Comparison of ENCODE assay signal across 22 cellular contexts in the genomic region with DNA sequence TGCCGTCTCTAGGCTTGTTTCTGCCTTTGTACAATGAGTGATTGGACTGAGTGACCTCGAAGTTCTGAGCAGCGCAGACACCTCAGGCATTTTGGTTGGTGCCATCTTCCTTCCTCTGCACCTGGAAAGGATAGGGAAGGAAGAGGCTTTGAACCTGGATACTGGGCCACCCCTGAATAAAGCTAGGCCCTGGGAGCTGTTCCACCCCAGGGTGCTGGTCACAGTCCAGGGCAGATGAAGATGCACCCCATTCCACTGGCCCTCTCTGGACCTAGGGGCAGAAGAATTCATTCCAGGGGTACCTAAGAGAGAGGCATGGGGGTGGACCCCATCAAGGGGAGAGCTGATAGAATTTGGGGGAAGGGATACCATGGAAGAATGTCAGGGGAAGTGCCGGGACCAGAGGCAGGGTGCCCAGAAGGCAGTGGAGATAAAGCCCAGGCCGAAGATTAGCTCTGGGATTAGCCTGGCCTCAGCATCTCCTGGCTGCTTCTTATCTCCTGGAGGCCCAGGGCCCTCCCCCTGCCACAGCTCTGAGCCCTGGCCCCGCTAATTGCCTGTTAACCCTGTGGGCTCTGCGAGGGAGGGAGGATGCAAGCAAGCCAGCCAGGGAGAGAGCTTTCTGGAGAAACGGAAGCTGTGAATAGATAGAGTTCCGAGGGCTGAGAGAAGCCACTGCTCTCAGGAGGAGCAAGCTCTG. TPM values are rescaled to one million over a fixed set of nuclear protein-coding genes. Genes with fewer than 3 reads are reported as not detected.
DNase-seq lines count a peak whose midpoint lies in the region; ATAC-seq lines count a peak whose summit lies in the region.
"Had no signal": no experiment of that assay in that cellular context is flagged by ENCODE, and none has a peak within 500 bp of the region (broad histone marks: within the 10 kb centered on the region; RNA-seq: fewer than 3 reads in every experiment).

No MANE protein-coding gene starts in this region.

- no peaks in the 10 kb centered on the region for H3K36me3 Mint-ChIP-seq in activated CD4-positive, alpha-beta T cell treated with anti-CD3 and anti-CD28 coated beads, Interleukin-2, amount 10 ng/mL, durations not matched to agents 24 days and 14 days (ENCODE audit: low read depth)
- H3K36me3 Mint-ChIP-seq: memory B cell had no signal

- H3K27ac ChIP-seq in mesendoderm (ENCODE audit: low read depth, low read length), result no peak overlapping the region
- H3K27ac ChIP-seq: dorsolateral prefrontal cortex, testis had no signal

- no peak overlapping the region for H4K8ac ChIP-seq in mesendoderm (ENCODE audit: low read depth, low read length)

- H2BK15ac ChIP-seq in mesendoderm (replicated peaks; ENCODE audit: low read depth), result no peak overlapping the region

- H3K4me1 ChIP-seq in mesendoderm (ENCODE audit: control insufficient read depth, low read depth, low read length), result peaks cover 11% of the 10 kb centered on the region

- no peak overlapping the region for H3K4me3 Mint-ChIP-seq in activated CD4-positive, alpha-beta T cell treated with anti-CD3 and anti-CD28 coated beads, Interleukin-2, amount 10 ng/mL, durations not matched to agents 24 days and 14 days
- H3K4me3 Mint-ChIP-seq: activated CD4-positive, alpha-beta T cell treated with anti-CD3 and anti-CD28 coated beads for 36 hours; activated naive CD8-positive, alpha-beta T cell treated with anti-CD3 and anti-CD28 coated beads, Interleukin-2, amount 50 U/mL, for 24 hours; memory B cell; naive thymus-derived CD8-positive, alpha-beta T cell; T-helper 2 cell treated with Interferon-gamma antibody and Interleukin-4, amounts not matched to agents 5 μg/mL and 100 μg/mL, for 36 hours had no signal

- no peak overlapping the region for H3K18ac ChIP-seq in mesendoderm (ENCODE audit: low read length)

- in situ Hi-C loops in KBM-7 (cut with MboI; ENCODE audit: low pct_unique_long_range_greater_than_20kb, low sequenced_read_pairs), result no loop called here

- no peaks in the 10 kb centered on the region for H3K79me1 ChIP-seq in mesendoderm (ENCODE audit: low read length)

- no peak overlapping the region for H2BK5ac ChIP-seq in mesendoderm (ENCODE audit: low read length)

- H3K9me3 Mint-ChIP-seq in activated CD4-positive, alpha-beta T cell treated with anti-CD3 and anti-CD28 coated beads, Interleukin-2, amount 10 ng/mL, durations not matched to agents 24 days and 14 days, result no peaks in the 10 kb centered on the region
- H3K9me3 Mint-ChIP-seq: activated naive CD8-positive, alpha-beta T cell treated with anti-CD3 and anti-CD28 coated beads, Interleukin-2, amount 50 U/mL, for 24 hours; activated T-helper 2 cell treated with anti-CD3 and anti-CD28 coated beads, Interferon-gamma antibody, Interleukin-2, Interleukin-4, amounts not matched to agents 10 μg/mL and 5 μg/mL and 100 μg/mL, durations not matched to agents 14 hours and 24 hours and 36 hours; memory B cell; T-helper 2 cell treated with Interferon-gamma antibody and Interleukin-4, amounts not matched to agents 5 μg/mL and 100 μg/mL, for 36 hours had no signal

- H3K56ac ChIP-seq in mesendoderm (ENCODE audit: low read length), result peak overlapping the region; percentile 66

- H3K27me3 ChIP-seq in mesendoderm (ENCODE audit: insufficient read depth, low read length, poor library complexity), result no peaks in the 10 kb centered on the region
- H3K27me3 ChIP-seq: testis had no signal

- H3K4me1 Mint-ChIP-seq in activated CD4-positive, alpha-beta T cell treated with anti-CD3 and anti-CD28 coated beads, Interleukin-2, amount 10 ng/mL, durations not matched to agents 24 days and 14 days, result peaks cover 8% of the 10 kb centered on the region

- no peak overlapping the region for H3K27ac Mint-ChIP-seq in activated CD4-positive, alpha-beta T cell treated with anti-CD3 and anti-CD28 coated beads, Interleukin-2, amount 10 ng/mL, durations not matched to agents 24 days and 14 days
- H3K27ac Mint-ChIP-seq: activated CD4-positive, alpha-beta T cell treated with anti-CD3 and anti-CD28 coated beads for 36 hours; activated naive CD8-positive, alpha-beta T cell treated with anti-CD3 and anti-CD28 coated beads, Interleukin-2, amount 50 U/mL, for 24 hours; activated T-helper 2 cell treated with anti-CD3 and anti-CD28 coated beads, Interferon-gamma antibody, Interleukin-2, Interleukin-4, amounts not matched to agents 10 μg/mL and 5 μg/mL and 100 μg/mL, durations not matched to agents 14 hours and 24 hours and 36 hours; memory B cell; naive thymus-derived CD8-positive, alpha-beta T cell; T-helper 2 cell treated with Interferon-gamma antibody and Interleukin-4, amounts not matched to agents 5 μg/mL and 100 μg/mL, for 36 hours had no signal

- no peak overlapping the region for H2BK120ac ChIP-seq in mesendoderm (ENCODE audit: low read depth, low read length)

- no peak overlapping the region for H2AK5ac ChIP-seq in mesendoderm (ENCODE audit: low read length)

- no peaks in the 10 kb centered on the region for H3K36me3 ChIP-seq in mesendoderm (ENCODE audit: control insufficient read depth, insufficient read depth, low read length)

- no peak overlapping the region for H3K23ac ChIP-seq in mesendoderm (ENCODE audit: low read length)

- H3K4me2 ChIP-seq in mesendoderm (ENCODE audit: low read length), result no peak overlapping the region

- intact Hi-C loops in activated CD4-positive, alpha-beta T cell treated with anti-CD3 and anti-CD28 coated beads, Interleukin-2, amount 10 ng/mL, durations not matched to agents 24 days and 14 days (cut with micrococcal nuclease), result no loop called here

- no peaks in the 10 kb centered on the region for H3K79me2 ChIP-seq in mesendoderm (ENCODE audit: control insufficient read depth, insufficient read depth, low read length)

- no peak for ATAC-seq in HG02970 (IDR thresholded peaks at IDR 0.05; ENCODE audit: low FRiP score, unreplicated experiment)
- ATAC-seq: activated CD4-positive, alpha-beta T cell treated with anti-CD3 and anti-CD28 coated beads for 36 hours; activated naive CD8-positive, alpha-beta T cell treated with anti-CD3 and anti-CD28 coated beads, Interleukin-2, amount 50 U/mL, for 24 hours; esophagus mucosa; naive thymus-derived CD8-positive, alpha-beta T cell had no signal

- no peak overlapping the region for H3K4me3 ChIP-seq in mesendoderm (ENCODE audit: low read length)
- H3K4me3 ChIP-seq: dorsolateral prefrontal cortex, testis had no signal

- H3K4ac ChIP-seq in mesendoderm (ENCODE audit: low read depth, low read length), result no peak overlapping the region

- no peak overlapping the region for H4K5ac ChIP-seq in mesendoderm (ENCODE audit: low read length)

- peaks cover 81% of the 10 kb centered on the region for H3K27me3 Mint-ChIP-seq in activated CD4-positive, alpha-beta T cell treated with anti-CD3 and anti-CD28 coated beads, Interleukin-2, amount 10 ng/mL, durations not matched to agents 24 days and 14 days

- no CpG with 5 or more reads among the region's 9 CpGs for WGBS in mesendoderm (ENCODE audit: extremely low coverage, insufficient coverage, low lambda C conversion rate)

- no peak overlapping the region for H3K9ac ChIP-seq in mesendoderm (ENCODE audit: low read length)

- DNase-seq in D341Med (ENCODE audit: low spot score) (peak; percentile 76), KBM-7 (peak; percentile 57), amniotic epithelial cell (ENCODE audit: low read depth) (peak; percentile 86), mesendoderm (peak; percentile 95), NCI-H1048 (lab: John Stamatoyannopoulos, UW) (no peak), SHP77 treated with DMSO at 0.1 percent for 48 hours (lab: John Stamatoyannopoulos, UW) (no peak)
- DNase-seq in activated CD4-positive, alpha-beta T cell treated with anti-CD3 and anti-CD28 coated beads, Interleukin-2, amount 10 ng/mL, durations not matched to agents 24 days and 14 days, result no peak
- DNase-seq: activated CD4-positive, alpha-beta T cell treated with anti-CD3 and anti-CD28 coated beads for 36 hours; activated naive CD8-positive, alpha-beta T cell treated with anti-CD3 and anti-CD28 coated beads, Interleukin-2, amount 50 U/mL, for 24 hours; Calu3; dorsolateral prefrontal cortex; naive thymus-derived CD8-positive, alpha-beta T cell; NCI-H1694 treated with DMSO at 0.1 percent for 48 hours; NCI-H510A; testis had no signal

RNA-seq across cellular contexts. Expression of a gene that starts 11.4 kb away (rescaled TPM):
- polyA plus RNA-seq in mesendoderm (2013, experiment 1 of 2), result not detected
- 0.01 TPM for polyA plus RNA-seq in mesendoderm (2013, experiment 2 of 2)
- not detected in 2 replicates for total RNA-seq in activated CD4-positive, alpha-beta T cell treated with anti-CD3 and anti-CD28 coated beads, Interleukin-2, amount 10 ng/mL, durations not matched to agents 24 days and 14 days
- total RNA-seq: activated CD4-positive, alpha-beta T cell treated with anti-CD3 and anti-CD28 coated beads for 36 hours; activated T-helper 2 cell treated with anti-CD3 and anti-CD28 coated beads, Interferon-gamma antibody, Interleukin-2, Interleukin-4, amounts not matched to agents 10 μg/mL and 5 μg/mL and 100 μg/mL, durations not matched to agents 14 hours and 24 hours and 36 hours; esophagus mucosa; glomerular endothelial cell; pulmonary artery endothelial cell had no signal
- polyA plus RNA-seq: naive thymus-derived CD8-positive, alpha-beta T cell had no signal

RNA-seq across cellular contexts. Expression of a gene that starts 17.9 kb away (rescaled TPM):
- 50.4 TPM for polyA plus RNA-seq in mesendoderm (2013, experiment 1 of 2)
- polyA plus RNA-seq in mesendoderm (2013, experiment 2 of 2), result 50.4 TPM
- total RNA-seq in activated CD4-positive, alpha-beta T cell treated with anti-CD3 and anti-CD28 coated beads, Interleukin-2, amount 10 ng/mL, durations not matched to agents 24 days and 14 days, result 37.8 and 38.3 TPM in 2 replicates

RNA-seq across cellular contexts. Expression of a gene that starts 18.1 kb away (rescaled TPM):
- 3.7 TPM for polyA plus RNA-seq in mesendoderm (2013, experiment 1 of 2)
- polyA plus RNA-seq in mesendoderm (2013, experiment 2 of 2), result 3.7 TPM
- 3.1 and 3.4 TPM in 2 replicates for total RNA-seq in activated CD4-positive, alpha-beta T cell treated with anti-CD3 and anti-CD28 coated beads, Interleukin-2, amount 10 ng/mL, durations not matched to agents 24 days and 14 days
- total RNA-seq: pulmonary artery endothelial cell had no signal

RNA-seq across cellular contexts. Expression of a gene that starts 27.0 kb away (rescaled TPM):
- 20.4 TPM for polyA plus RNA-seq in mesendoderm (2013, experiment 1 of 2)
- polyA plus RNA-seq in mesendoderm (2013, experiment 2 of 2), result 20.2 TPM
- 45.5 and 46.0 TPM in 2 replicates for total RNA-seq in activated CD4-positive, alpha-beta T cell treated with anti-CD3 and anti-CD28 coated beads, Interleukin-2, amount 10 ng/mL, durations not matched to agents 24 days and 14 days

RNA-seq across cellular contexts. Expression of a gene that starts 45.7 kb away (rescaled TPM):
- polyA plus RNA-seq in mesendoderm (2013, experiment 1 of 2), result 51.2 TPM
- polyA plus RNA-seq in mesendoderm (2013, experiment 2 of 2), result 51.9 TPM
- 0.26 and 0.47 TPM in 2 replicates for total RNA-seq in activated CD4-positive, alpha-beta T cell treated with anti-CD3 and anti-CD28 coated beads, Interleukin-2, amount 10 ng/mL, durations not matched to agents 24 days and 14 days
- polyA plus RNA-seq: naive thymus-derived CD8-positive, alpha-beta T cell had no signal

Comparison
In these comparisons a context has a peak if more than half of its experiments do, and no peak if none do; other contexts are left out.
1. DNase-seq: peak in D341Med (single experiment), KBM-7 (single experiment), amniotic epithelial cell (single experiment) and mesendoderm (single experiment); none in activated CD4-positive, alpha-beta T cell treated with anti-CD3 and anti-CD28 coated beads, Interleukin-2, amount 10 ng/mL, durations not matched to agents 24 days and 14 days (single experiment), NCI-H1048 (single experiment) and SHP77 treated with DMSO at 0.1 percent for 48 hours (single experiment).